In the genomic region with DNA sequence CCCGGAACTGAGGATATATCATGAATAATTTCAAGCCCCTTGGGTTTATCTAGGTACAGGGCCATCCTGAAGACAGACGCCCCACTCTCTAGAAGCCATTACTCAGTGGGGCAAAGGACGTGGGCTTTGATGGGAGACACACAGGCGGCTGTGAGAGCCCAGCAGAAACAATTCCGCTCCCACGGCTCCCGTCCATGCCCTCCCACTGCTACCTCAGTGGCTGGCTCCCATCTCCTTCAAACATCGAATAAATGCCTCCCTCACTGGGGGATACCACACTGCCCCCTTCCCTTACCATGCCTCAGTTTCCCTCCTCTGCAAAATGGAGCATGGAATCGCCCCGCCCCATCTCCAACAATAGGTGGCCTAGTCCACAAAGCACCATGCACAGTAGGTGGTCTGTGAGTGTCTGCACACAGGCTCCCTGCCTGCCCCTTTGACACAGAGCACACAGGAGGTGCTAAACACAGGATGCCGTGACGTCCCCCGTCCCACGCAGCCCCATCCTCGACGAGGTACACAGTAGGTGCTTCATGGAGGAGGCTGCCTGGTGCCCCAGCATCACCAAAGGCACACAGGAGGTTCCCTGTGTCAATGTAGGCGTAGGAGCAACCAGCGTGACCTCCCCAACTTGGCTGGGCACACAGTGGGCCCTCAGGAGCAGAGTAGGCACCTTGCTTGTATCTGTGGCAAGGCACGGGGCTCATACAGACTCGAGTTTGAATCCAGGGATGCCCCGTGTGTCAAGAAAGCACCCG, we compare ENCODE assay signal across 12 cellular contexts. TPM values are rescaled to one million over a fixed set of nuclear protein-coding genes. Genes with fewer than 3 reads are reported as not detected.
A peak's percentile ranks its signal among the peaks of the same experiment; 100 is the strongest.
DNase-seq lines count a peak whose midpoint lies in the region; ATAC-seq and TF ChIP-seq lines count a peak whose summit lies in the region.
"Had no signal": no experiment of that assay in that cellular context is flagged by ENCODE, and none has a peak within 500 bp of the region (broad histone marks: within the 10 kb centered on the region; RNA-seq: fewer than 3 reads in every experiment).

No MANE protein-coding gene starts in this region.

- no peak overlapping the region for H3K4me3 ChIP-seq in CD8-positive, alpha-beta memory T cell (ENCODE audit: low read length)
- H3K4me3 ChIP-seq in SJCRH30 (peak overlapping the region; percentile 99), fibroblast of lung (replicated peaks in 1 of 4; ENCODE audit: control extremely low read depth in 1 of 4, insufficient read depth in 1 of 4, low read depth in 3 of 4, low read length in 4 of 4) (peak overlapping the region in 3 of 4 experiments; percentile 62 to 79 (median 72)), osteoblast (ENCODE audit: insufficient read depth, low read length) (no peak overlapping the region), sigmoid colon (peak overlapping the region in 1 of 4 donors; percentile 94)
- H3K4me3 ChIP-seq: PC-9 had no signal

- intact Hi-C loops in sigmoid colon (cut with DNase I) = no loop called here

- H3K9ac ChIP-seq in fibroblast of lung (ENCODE audit: insufficient read depth, low read length) = no peak overlapping the region

- H3K27ac ChIP-seq in CD8-positive, alpha-beta memory T cell (ENCODE audit: low read depth, low read length) = no peak overlapping the region
- no peak overlapping the region for H3K27ac ChIP-seq in SJCRH30
- H3K27ac ChIP-seq in fibroblast of lung (ENCODE audit: insufficient read depth, low read length) = no peak overlapping the region
- H3K27ac ChIP-seq in osteoblast (ENCODE audit: low read depth, low read length) = no peak overlapping the region
- H3K27ac ChIP-seq in sigmoid colon = peak overlapping the region in 1 of 4 donors; percentile 94
- H3K27ac ChIP-seq: PC-9 had no signal

- CTCF ChIA-PET in CD8-positive, alpha-beta memory T cell (lab: Charles Lee) = no interaction called here

- H3K79me2 ChIP-seq in fibroblast of lung (ENCODE audit: control insufficient read depth, insufficient read depth, low read length) (peaks cover 13% of the 10 kb centered on the region), osteoblast (ENCODE audit: insufficient read depth, low read length) (peaks cover 29% of the 10 kb centered on the region)

- H3K4me3 Mint-ChIP-seq in CD8-positive, alpha-beta memory T cell = peak overlapping the region in 6 of 7 donors; percentile 10 to 73 (median 61)
- H3K4me3 Mint-ChIP-seq: activated CD4-positive, alpha-beta memory T cell treated with anti-CD3 and anti-CD28 coated beads, Interleukin-2, amount 10 ng/mL, durations not matched to agents 7 days and 5 days had no signal

- no peaks in the 10 kb centered on the region for H3K9me3 ChIP-seq in CD8-positive, alpha-beta memory T cell (ENCODE audit: low read length)
- H3K9me3 ChIP-seq in SJCRH30 (replicated peaks) = no peaks in the 10 kb centered on the region
- H3K9me3 ChIP-seq in fibroblast of lung (ENCODE audit: control insufficient read depth, insufficient read depth, low read depth, low read length) = no peaks in the 10 kb centered on the region
- no peaks in the 10 kb centered on the region for H3K9me3 ChIP-seq in osteoblast (ENCODE audit: low read depth, low read length)
- no peaks in the 10 kb centered on the region for H3K9me3 ChIP-seq in sigmoid colon

- H3K36me3 Mint-ChIP-seq in CD8-positive, alpha-beta memory T cell = peaks cover 0 to 4% (median 0%) of the 10 kb centered on the region in 3 donors
- H3K36me3 Mint-ChIP-seq: activated naive CD4-positive, alpha-beta T cell treated with anti-CD3 and anti-CD28 coated beads, Interleukin-2, amount 50 U/mL, for 72 hours had no signal

- no peak overlapping the region for H2AFZ ChIP-seq in fibroblast of lung (ENCODE audit: low read length)
- H2AFZ ChIP-seq in osteoblast (ENCODE audit: low read length) = no peak overlapping the region
- H2AFZ ChIP-seq: PC-9 had no signal

- peaks cover 0 to 7% (median 2%) of the 10 kb centered on the region in 5 donors for H3K9me3 Mint-ChIP-seq in CD8-positive, alpha-beta memory T cell
- H3K9me3 Mint-ChIP-seq: activated CD4-positive, alpha-beta memory T cell treated with anti-CD3 and anti-CD28 coated beads, Interleukin-2, amount 10 ng/mL, durations not matched to agents 7 days and 5 days; activated naive CD4-positive, alpha-beta T cell treated with anti-CD3 and anti-CD28 coated beads, Interleukin-2, amount 50 U/mL, for 72 hours had no signal

- TF ChIP-seq POLR2A in sigmoid colon (IDR thresholded peaks at IDR 0.05) = no peak
- no peak for TF ChIP-seq POLR2A in erythroblast (IDR thresholded peaks at IDR 0.05; ENCODE audit: low read length)

- H3K27ac Mint-ChIP-seq in CD8-positive, alpha-beta memory T cell = no peak overlapping the region
- H3K27ac Mint-ChIP-seq: activated CD4-positive, alpha-beta memory T cell treated with anti-CD3 and anti-CD28 coated beads, Interleukin-2, amount 10 ng/mL, durations not matched to agents 7 days and 5 days; activated naive CD4-positive, alpha-beta T cell treated with anti-CD3 and anti-CD28 coated beads, Interleukin-2, amount 50 U/mL, for 72 hours had no signal

- peaks cover 7% of the 10 kb centered on the region for H3K27me3 ChIP-seq in CD8-positive, alpha-beta memory T cell (ENCODE audit: insufficient read depth, low read length, poor library complexity, severe bottlenecking)
- no peaks in the 10 kb centered on the region for H3K27me3 ChIP-seq in SJCRH30
- H3K27me3 ChIP-seq in fibroblast of lung (ENCODE audit: control insufficient read depth, insufficient read depth, low read length) = no peaks in the 10 kb centered on the region
- H3K27me3 ChIP-seq in osteoblast (ENCODE audit: insufficient read depth, low read length) = no peaks in the 10 kb centered on the region
- no peaks in the 10 kb centered on the region for H3K27me3 ChIP-seq in sigmoid colon

- no peak for TF ChIP-seq EP300 in sigmoid colon (IDR thresholded peaks at IDR 0.05)

- H3K4me2 ChIP-seq in fibroblast of lung (ENCODE audit: extremely low read depth, insufficient read depth, low read length) (peak overlapping the region; percentile 94), osteoblast (ENCODE audit: insufficient read depth, low read length) (peak overlapping the region; percentile 94)
- H3K4me2 ChIP-seq: PC-9 had no signal

- H3K36me3 ChIP-seq in CD8-positive, alpha-beta memory T cell (ENCODE audit: insufficient read depth, low read length) = no peaks in the 10 kb centered on the region
- no peaks in the 10 kb centered on the region for H3K36me3 ChIP-seq in SJCRH30
- no peaks in the 10 kb centered on the region for H3K36me3 ChIP-seq in fibroblast of lung (ENCODE audit: control insufficient read depth, insufficient read depth, low read length)
- no peaks in the 10 kb centered on the region for H3K36me3 ChIP-seq in osteoblast (ENCODE audit: insufficient read depth, low read length)
- no peaks in the 10 kb centered on the region for H3K36me3 ChIP-seq in sigmoid colon

- DNase-seq in CD8-positive, alpha-beta memory T cell = no peak
- DNase-seq in SJCRH30 (no peak), fibroblast of lung (ENCODE audit: low read depth in 2 of 2) (no peak), osteoblast (ENCODE audit: insufficient read length, low spot score, missing footprints) (peak; percentile 62), SKM-1 treated with dmso at 0.1 percent for 144 hours (lab: John Stamatoyannopoulos, UW; ENCODE audit: unreplicated experiment) (no peak), sigmoid colon (no peak), erythroblast (lab: John Stamatoyannopoulos, UW) (no peak)
- DNase-seq: activated CD4-positive, alpha-beta memory T cell treated with anti-CD3 and anti-CD28 coated beads, Interleukin-2, amount 10 ng/mL, durations not matched to agents 7 days and 5 days; NCI-H446; PC-9 had no signal

- TF ChIP-seq CTCF in fibroblast of lung (conservative IDR thresholded peaks at IDR 0.05 in 1 of 2, IDR thresholded peaks at IDR 0.05 in 1 of 2; ENCODE audit: low read depth in 1 of 2, low read length in 2 of 2) (no peak), osteoblast (IDR thresholded peaks at IDR 0.05; ENCODE audit: extremely low read depth, low read depth, low read length) (no peak), sigmoid colon (IDR thresholded peaks at IDR 0.05) (no peak)

- 74 to 78% methylated on average over 22 of the region's 22 CpGs for WGBS in sigmoid colon, 2 donors

- H3K4me1 ChIP-seq in CD8-positive, alpha-beta memory T cell (ENCODE audit: insufficient read depth, low read length) = peaks cover 12% of the 10 kb centered on the region
- H3K4me1 ChIP-seq in SJCRH30 = no peaks in the 10 kb centered on the region
- peaks cover 4% of the 10 kb centered on the region for H3K4me1 ChIP-seq in fibroblast of lung (ENCODE audit: control insufficient read depth, extremely low read depth, insufficient read depth, low read length)
- H3K4me1 ChIP-seq in osteoblast (ENCODE audit: insufficient read depth, low read length) = peaks cover 27% of the 10 kb centered on the region
- H3K4me1 ChIP-seq in sigmoid colon = peaks cover 0 to 45% (median 41%) of the 10 kb centered on the region in 4 donors

- H4K20me1 ChIP-seq in fibroblast of lung (ENCODE audit: control insufficient read depth, extremely low read depth, insufficient read depth, low read length) (no peaks in the 10 kb centered on the region), osteoblast (ENCODE audit: insufficient read depth, low read length) (peaks cover 27% of the 10 kb centered on the region)

- POLR2A ChIA-PET in CD8-positive, alpha-beta memory T cell (lab: Charles Lee) = no interaction called here

- no peak for ATAC-seq in GM21526 (IDR thresholded peaks at IDR 0.05; ENCODE audit: low FRiP score, unreplicated experiment)

- peaks cover 9 to 13% (median 13%) of the 10 kb centered on the region in 3 donors for H3K4me1 Mint-ChIP-seq in CD8-positive, alpha-beta memory T cell

- peaks cover 22 to 34% of the 10 kb centered on the region in 2 donors for H3K27me3 Mint-ChIP-seq in CD8-positive, alpha-beta memory T cell

RNA-seq across cellular contexts. Expression of a gene that starts 46.0 kb away (rescaled TPM):
- under 1 TPM; 0.22 to 0.31 TPM for total RNA-seq in CD8-positive, alpha-beta memory T cell
- 0.30 TPM for polyA plus RNA-seq in CD8-positive, alpha-beta memory T cell
- 21.8 and 22.2 TPM in 2 replicates for total RNA-seq in SJCRH30 (2014; rRNA removed; shearing (Covaris generic))
- total RNA-seq in fibroblast of lung = 129 and 136 TPM in 2 replicates
- polyA plus RNA-seq in fibroblast of lung = 27.9 and 35.5 TPM in 2 replicates
- polyA plus RNA-seq in fibroblast of lung (2012) = 36.8 and 38.4 TPM in 2 replicates
- 239 and 266 TPM in 2 replicates for polyA minus RNA-seq in fibroblast of lung (ENCODE audit: low replicate concordance)
- total RNA-seq in osteoblast = 218 and 227 TPM in 2 replicates
- 100 to 1,000 TPM; 120 to 211 (median 139) TPM for total RNA-seq in sigmoid colon
- 10 to 100 TPM in 1 of 3 donors, 1 to 10 TPM in 1, under 1 TPM in 1; 0.46 to 12.3 (median 2.4) TPM for polyA plus RNA-seq in sigmoid colon
- total RNA-seq: activated CD4-positive, alpha-beta memory T cell treated with anti-CD3 and anti-CD28 coated beads, Interleukin-2, amount 10 ng/mL, durations not matched to agents 7 days and 5 days had no signal

Comparison
In these comparisons a context has a peak if more than half of its experiments do, and no peak if none do; other contexts are left out.
1. H3K4me3 ChIP-seq: peak in SJCRH30 (single experiment) and fibroblast of lung (3 of 4); none in CD8-positive, alpha-beta memory T cell (single experiment) and osteoblast (single experiment).
2. RNA of a gene that starts 46.0 kb away (total RNA-seq): 218 to 227 TPM in osteoblast, 120 to 211 TPM in sigmoid colon, 129 to 136 TPM in fibroblast of lung and 21.8 to 22.2 TPM in SJCRH30; 0.22 to 0.31 TPM in CD8-positive, alpha-beta memory T cell; every median in the first group is over 10 times any median in the second.